ENCODE assay signal across 7 cellular contexts in genomic region chr9:6758418-6759113, GRCh38. TPM values are rescaled to one million over a fixed set of nuclear protein-coding genes. Genes with fewer than 3 reads are reported as not detected.
A peak's percentile ranks its signal among the peaks of the same experiment; 100 is the strongest.
DNase-seq lines count a peak whose midpoint lies in the region; ATAC-seq, FAIRE-seq and TF ChIP-seq lines count a peak whose summit lies in the region.

No MANE protein-coding gene starts in this region.

- no peak overlapping the region for H3K4ac ChIP-seq in H1 (replicated peaks; ENCODE audit: insufficient read length, low read depth, low read length)

- H3K36me3 ChIP-seq in HCT116 (ENCODE audit: control insufficient read depth in 1 of 2, insufficient read depth in 2 of 2, low read length in 2 of 2) (no peaks in the 10 kb centered on the region), H1 (ENCODE audit: control insufficient read depth in 2 of 4, insufficient read depth in 4 of 4, low read length in 3 of 4) (no peaks in the 10 kb centered on the region), mesodermal cell (ENCODE audit: control insufficient read depth, insufficient read depth, low read length) (no peaks in the 10 kb centered on the region)

- H2BK120ac ChIP-seq in H1 (replicated peaks; ENCODE audit: low read depth, low read length) = no peak overlapping the region

- peak overlapping the region; percentile 52; the same call in 1 of the 2 replicates for H2BK5ac ChIP-seq in H1 (ENCODE audit: low read depth, low read length)

- H3K9me2 ChIP-seq in HCT116 (ENCODE audit: insufficient read depth) = no peaks in the 10 kb centered on the region

- H3K27me3 ChIP-seq in HCT116 (ENCODE audit: insufficient read depth, low read length) (no peaks in the 10 kb centered on the region), H1 (replicated peaks in 1 of 4; ENCODE audit: control insufficient read depth in 3 of 4, extremely low read depth in 1 of 4, insufficient read depth in 3 of 4, low read length in 3 of 4) (no peaks in the 10 kb centered on the region)

- RAD21 ChIA-PET in HCT116 (lab: Charles Lee; ENCODE audit: low non-redundant PET in 1 of 2, low total read pairs in 2 of 2, uncharacterized antibody in 2 of 2, unreplicated experiment in 2 of 2) = interaction anchor here in 1 of 2 experiments (0.6 kb wide), 1 partner anchor 22 kb away, joined by 3 read pairs; no protein-coding TSS in a partner anchor

- H3K27ac Mint-ChIP-seq in activated CD8-positive, alpha-beta T cell treated with anti-CD3 and anti-CD28 coated beads for 36 hours = peak overlapping the region; percentile 93

- peaks cover 11% of the 10 kb centered on the region for H3K23me2 ChIP-seq in H1 (ENCODE audit: low read depth, low read length)

- no peak overlapping the region for H4K8ac ChIP-seq in H1 (ENCODE audit: extremely low read depth, insufficient read depth, low read length)

- no peak overlapping the region for H2AK5ac ChIP-seq in H1 (ENCODE audit: low read depth, low read length)

- no peak overlapping the region for H2BK20ac ChIP-seq in H1 (ENCODE audit: low read length)

- CTCF ChIA-PET in HCT116 (lab: Charles Lee) = interaction anchor here (1.0 kb wide), 1 partner anchor 73 kb away, joined by 3 read pairs; no protein-coding TSS in a partner anchor
- CTCF ChIA-PET in activated CD8-positive, alpha-beta T cell treated with anti-CD3 and anti-CD28 coated beads for 36 hours (lab: Charles Lee) = interaction anchor here (0.9 kb wide), 1 partner anchor 68 kb away, joined by 4 read pairs; no protein-coding TSS in a partner anchor
- CTCF ChIA-PET in H1 (lab: Charles Lee; ENCODE audit: partially characterized antibody) = interaction anchor here (0.8 to 1.3 kb wide), 5 partner anchors 9 to 172 kb away, joined by 3 to 4 read pairs (median 3); no protein-coding TSS in a partner anchor

- peak overlapping the region; percentile 30 for H3K56ac ChIP-seq in H1 (replicated peaks; ENCODE audit: insufficient read length, low read depth, low read length)

- peak overlapping the region; percentile 44 for H4K5ac ChIP-seq in H1 (ENCODE audit: insufficient read length, low read depth, low read length)

- peak overlapping the region; percentile 80 for H4K91ac ChIP-seq in H1 (replicated peaks; ENCODE audit: insufficient read length, low read length)

- peak overlapping the region; percentile 97 for H3K4me3 ChIP-seq in GM12875 (ENCODE audit: low read depth, low read length)
- H3K4me3 ChIP-seq in HCT116 (replicated peaks in 1 of 2; ENCODE audit: low read depth in 1 of 2, low read length in 2 of 2) = peak overlapping the region; percentile 81 to 91
- peak overlapping the region; percentile 71 to 91 (median 82) for H3K4me3 ChIP-seq in H1 (ENCODE audit: extremely low read depth in 1 of 4, insufficient read depth in 2 of 4, low read depth in 3 of 4, low read length in 4 of 4)
- peak overlapping the region; percentile 90 for H3K4me3 ChIP-seq in mesodermal cell (ENCODE audit: extremely low read depth, insufficient read depth, low read length, poor library complexity, severe bottlenecking)

- no peak overlapping the region for H2AFZ ChIP-seq in HCT116 (ENCODE audit: low read depth, low read length, poor library complexity, severe bottlenecking)
- no peak overlapping the region for H2AFZ ChIP-seq in H1 (ENCODE audit: low read length)

- no TSS peak for BruUV-seq in HCT116 (replicated peaks; lab: Mats Ljungman, UMichigan)

- peaks cover 7 to 21% of the 10 kb centered on the region in 2 experiments; a peak in 3 of 4 replicates for H3K4me1 ChIP-seq in HCT116 (ENCODE audit: control insufficient read depth in 1 of 2, insufficient read depth in 2 of 2, low read length in 2 of 2)
- H3K4me1 ChIP-seq in H1 (replicated peaks in 1 of 4; ENCODE audit: control insufficient read depth in 3 of 4, insufficient read depth in 4 of 4, low read length in 3 of 4) = peaks cover 2 to 6% (median 4%) of the 10 kb centered on the region in 4 experiments; a peak in 5 of 7 replicates
- no peaks in the 10 kb centered on the region for H3K4me1 ChIP-seq in mesodermal cell (ENCODE audit: control insufficient read depth, insufficient read depth, low read length, poor library complexity, severe bottlenecking)

- H3K9me3 ChIP-seq in HCT116 (ENCODE audit: control insufficient read depth in 1 of 2, insufficient read depth in 1 of 2, low read depth in 1 of 2, low read length in 2 of 2) (no peaks in the 10 kb centered on the region), H1 (ENCODE audit: insufficient read depth in 2 of 2, low read depth in 1 of 2, low read length in 1 of 2) (no peaks in the 10 kb centered on the region), mesodermal cell (ENCODE audit: control insufficient read depth, low read length) (peaks cover 5% of the 10 kb centered on the region)

- H3K27ac ChIP-seq in HCT116 (ENCODE audit: low read depth, low read length) (peak overlapping the region; percentile 91), H1 (ENCODE audit: low read depth, low read length) (0 out of 2 replicates have a peak overlapping the region, but pooled peaks have one; percentile 11), mesodermal cell (ENCODE audit: low read depth, low read length, severe bottlenecking) (no peak overlapping the region)

- no peak overlapping the region; the same call in 1 of the 2 replicates for H2BK12ac ChIP-seq in H1 (ENCODE audit: low read depth, low read length)

- no peak overlapping the region for H3K14ac ChIP-seq in H1 (ENCODE audit: insufficient read length)

- no peak for FAIRE-seq in H1 (lab: Jason Lieb, UNC)

- TF ChIP-seq EP300 in H1 (IDR thresholded peaks at IDR 0.05; ENCODE audit: borderline replicate concordance in 1 of 2, low read depth in 2 of 2, low read length in 2 of 2) = no peak

- H3K27me3 Mint-ChIP-seq in activated CD8-positive, alpha-beta T cell treated with anti-CD3 and anti-CD28 coated beads for 36 hours = no peaks in the 10 kb centered on the region

- H3K36me3 Mint-ChIP-seq in activated CD8-positive, alpha-beta T cell treated with anti-CD3 and anti-CD28 coated beads for 36 hours (ENCODE audit: low read depth) = peaks cover 13% of the 10 kb centered on the region

- H3K4me3 Mint-ChIP-seq in activated CD8-positive, alpha-beta T cell treated with anti-CD3 and anti-CD28 coated beads for 36 hours = peak overlapping the region; percentile 96

- H3K9me3 Mint-ChIP-seq in activated CD8-positive, alpha-beta T cell treated with anti-CD3 and anti-CD28 coated beads for 36 hours = peaks cover 6% of the 10 kb centered on the region

- peak overlapping the region; percentile 90; the same call in 1 of the 2 replicates for H3K18ac ChIP-seq in H1 (ENCODE audit: extremely low read depth, low read length)

- TF ChIP-seq CTCF in GM12875 (IDR thresholded peaks at IDR 0.05; ENCODE audit: borderline replicate concordance, insufficient read depth, low read depth, low read length) (no peak), HCT116 (IDR thresholded peaks at IDR 0.05 in 2 of 3, conservative IDR thresholded peaks at IDR 0.05 in 1 of 3; ENCODE audit: borderline replicate concordance in 1 of 3, insufficient read depth in 1 of 3, low read depth in 2 of 3, low read length in 2 of 3) (no peak), H1 (IDR thresholded peaks at IDR 0.05; ENCODE audit: control extremely low read depth in 1 of 3, insufficient read depth in 1 of 3, low read depth in 1 of 3, low read length in 3 of 3) (no peak)
- TF ChIP-seq CTCF in activated CD8-positive, alpha-beta T cell treated with anti-CD3 and anti-CD28 coated beads for 36 hours (IDR thresholded peaks at IDR 0.05) = no peak

- TF ChIP-seq POLR2A in HCT116 (IDR thresholded peaks at IDR 0.05; ENCODE audit: borderline replicate concordance, extremely low read depth, insufficient read depth, insufficient read length) (no peak), H1 (IDR thresholded peaks at IDR 0.05; ENCODE audit: control extremely low read depth in 1 of 2, low read depth in 2 of 2, low read length in 2 of 2) (no peak)

- intact Hi-C loops in HCT116 (cut with micrococcal nuclease) = loop anchor here (2.0 to 10.0 kb wide), 2 partner anchors 78 to 344 kb away; partner anchors contain the start of gene UHRF2
- intact Hi-C loops in activated CD8-positive, alpha-beta T cell treated with anti-CD3 and anti-CD28 coated beads for 36 hours (cut with micrococcal nuclease) = loop anchor here (5.0 kb wide), 1 partner anchor 76 kb away; no protein-coding TSS in a partner anchor

- H3K23ac ChIP-seq in H1 (ENCODE audit: insufficient read length) = no peak overlapping the region

- peak; percentile 30 for ATAC-seq in HCT116
- peak; percentile 29 for ATAC-seq in activated CD8-positive, alpha-beta T cell treated with anti-CD3 and anti-CD28 coated beads for 36 hours

- no peak overlapping the region for H2BK15ac ChIP-seq in H1 (ENCODE audit: low read length)

- 1% methylated on average over 40 of the region's 52 CpGs; no CpG with 5 or more reads in 1 of the 2 experiments for WGBS in H1 (ENCODE audit: extremely low coverage in 1 of 2, insufficient coverage in 1 of 2, insufficient read length in 1 of 2, insufficient replicate concordance in 2 of 2, low coverage in 1 of 2, low lambda C conversion rate in 2 of 2, missing lambda C conversion rate in 1 of 2), 2 experiments
- WGBS in mesodermal cell (ENCODE audit: insufficient coverage in 2 of 2), 2 experiments = 0 to 1% methylated on average over 40 to 45 of the region's 52 CpGs

- peak overlapping the region; percentile 75 for H3K9ac ChIP-seq in HCT116 (ENCODE audit: low read length)
- H3K9ac ChIP-seq in H1 (replicated peaks in 1 of 4; ENCODE audit: extremely low read depth in 1 of 4, low read depth in 3 of 4, low read length in 3 of 4) = peak overlapping the region in 2 of 4 experiments; percentile 8 to 42; a peak in 2 of 7 replicates

- DNase-seq in HCT116 (ENCODE audit: low read depth, low spot score) (peak; percentile 8), NAMALWA (ENCODE audit: low spot score) (peak; percentile 68), H1 (ENCODE audit: low read depth in 1 of 2, low spot score in 2 of 2) (peak in 1 of 2 experiments; percentile 77)
- peak; percentile 76 for DNase-seq in activated CD8-positive, alpha-beta T cell treated with anti-CD3 and anti-CD28 coated beads for 36 hours
- DNase-seq in stimulated activated CD8-positive, alpha-beta memory T cell treated with anti-CD3 and anti-CD28 coated beads, Interleukin-2, amount 100 ng/mL, for 1 hour (ENCODE audit: low read depth in 2 of 2) = peak; percentile 11 to 27

- H3K79me2 ChIP-seq in HCT116 (ENCODE audit: insufficient read depth, low read length) (peaks cover 45% of the 10 kb centered on the region), H1 (ENCODE audit: control insufficient read depth in 1 of 2, insufficient read depth in 2 of 2, low read length in 2 of 2) (peaks cover 10 to 43% of the 10 kb centered on the region in 2 experiments)

- H4K20me1 ChIP-seq in HCT116 (ENCODE audit: insufficient read depth) (no peaks in the 10 kb centered on the region), H1 (replicated peaks in 1 of 2; ENCODE audit: control insufficient read depth in 1 of 2, insufficient read depth in 2 of 2, low read length in 2 of 2) (no peaks in the 10 kb centered on the region)

- POLR2A ChIA-PET in HCT116 (lab: Charles Lee) = interaction anchor here (1.0 kb wide), 1 partner anchor 43 kb away, joined by 5 read pairs; no protein-coding TSS in a partner anchor
- POLR2A ChIA-PET in activated CD8-positive, alpha-beta T cell treated with anti-CD3 and anti-CD28 coated beads for 36 hours (lab: Charles Lee) = interaction anchor here (0.6 to 4.3 kb wide), 12 partner anchors 10 to 776 kb away, joined by 3 to 28 read pairs (median 4); partner anchors contain the start of gene UHRF2
- POLR2A ChIA-PET in H1 (lab: Charles Lee; ENCODE audit: partially characterized antibody) = interaction anchor here (0.8 to 2.8 kb wide), 12 partner anchors 13 to 126 kb away, joined by 3 to 18 read pairs (median 6); no protein-coding TSS in a partner anchor

- H3K4me1 Mint-ChIP-seq in activated CD8-positive, alpha-beta T cell treated with anti-CD3 and anti-CD28 coated beads for 36 hours (ENCODE audit: low read depth) = peaks cover 31% of the 10 kb centered on the region

- H3K79me1 ChIP-seq in H1 (ENCODE audit: low read depth, low read length) = peaks cover 6% of the 10 kb centered on the region

- peak overlapping the region; percentile 98 for H3K4me2 ChIP-seq in HCT116 (ENCODE audit: low read length)
- H3K4me2 ChIP-seq in H1 (ENCODE audit: insufficient read depth in 1 of 2, low read depth in 2 of 2, low read length in 2 of 2) = peak overlapping the region; percentile 94 to 99

- TF ChIP-seq RAD21 in HCT116 (IDR thresholded peaks at IDR 0.05; ENCODE audit: low read depth) (no peak), H1 (IDR thresholded peaks at IDR 0.05 in 1 of 2, conservative IDR thresholded peaks at IDR 0.05 in 1 of 2; ENCODE audit: low read depth in 2 of 2, low read length in 2 of 2) (no peak)

RNA-seq across cellular contexts. Expression of gene KDM4C, which starts 0.8 kb away (rescaled TPM):
- 16.8 TPM for total RNA-seq in HCT116 (2021; ENCODE audit: unreplicated experiment)
- 13.6 and 16.7 TPM in 2 replicates for polyA plus RNA-seq in HCT116 (2012)
- 10 to 100 TPM; 31.1 to 32.9 TPM for total RNA-seq in activated CD8-positive, alpha-beta T cell treated with anti-CD3 and anti-CD28 coated beads for 36 hours
- 25.0 and 26.1 TPM in 2 replicates for total RNA-seq in H1 (2021; fragmentation: NEBNext Ultra II Directional; extraction: Animal tissue kit (Norgen Biotek cat#: 25700))
- 13.0 and 13.2 TPM in 2 replicates for polyA plus RNA-seq in H1 (2011; rRNA removed)
- 19.2 TPM for polyA plus RNA-seq in H1 (2011; cell fraction: cytosol; rRNA removed)
- 30.3 TPM for polyA plus RNA-seq in H1 (2011; cell fraction: nucleus; rRNA removed)
- 17.0 to 20.3 TPM (median 19.7 TPM) in 4 replicates for polyA plus RNA-seq in H1 (2012, experiment 1 of 2)
- polyA plus RNA-seq in H1 (2012, experiment 2 of 2) = 1.2 TPM
- 11.8 TPM for polyA plus RNA-seq in H1 (2013, experiment 1 of 2)
- polyA plus RNA-seq in H1 (2013, experiment 2 of 2) = 9.9 TPM
- polyA minus RNA-seq in H1 (2011; rRNA and poly(A)+ RNA removed) = 85.8 and 95.2 TPM in 2 replicates
- 24.4 TPM for polyA minus RNA-seq in H1 (2011; cell fraction: cytosol; rRNA and poly(A)+ RNA removed)
- 198 TPM for polyA minus RNA-seq in H1 (2011; cell fraction: nucleus; rRNA and poly(A)+ RNA removed)
- 7.0 TPM for polyA plus RNA-seq in mesodermal cell (2013, experiment 1 of 2)
- polyA plus RNA-seq in mesodermal cell (2013, experiment 2 of 2) = 6.4 TPM
